In the genomic region with DNA sequence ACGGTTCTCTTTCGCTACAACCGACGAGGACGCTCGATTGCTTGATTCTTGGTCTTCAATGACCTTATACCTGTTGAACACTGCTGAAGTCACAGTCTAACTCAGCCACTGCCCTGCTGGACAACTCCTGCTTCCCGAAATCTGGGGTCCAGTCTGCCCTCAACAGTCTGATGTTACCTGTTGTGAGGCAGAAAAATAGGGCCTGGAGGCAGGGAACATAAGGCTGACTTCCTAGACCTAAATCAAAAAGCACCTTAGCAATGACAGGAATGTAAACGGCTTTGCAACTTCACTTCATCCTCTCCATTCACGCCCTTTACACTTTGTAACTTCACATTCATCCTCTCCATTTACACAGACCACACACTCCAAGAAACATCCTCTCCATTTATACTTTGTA, we compare ENCODE assay signal across 8 cellular contexts. TPM values are rescaled to one million over a fixed set of nuclear protein-coding genes. Genes with fewer than 3 reads are reported as not detected.
A peak's percentile ranks its signal among the peaks of the same experiment; 100 is the strongest.
DNase-seq lines count a peak whose midpoint lies in the region; ATAC-seq and TF ChIP-seq lines count a peak whose summit lies in the region.

No MANE protein-coding gene starts in this region.

- H3K27me3 ChIP-seq in DND-41 (ENCODE audit: insufficient read depth, low read length, poor library complexity) (no peaks in the 10 kb centered on the region), PC-9 (ENCODE audit: insufficient read depth, low read depth) (no peaks in the 10 kb centered on the region), osteoblast (ENCODE audit: insufficient read depth, low read length) (no peaks in the 10 kb centered on the region)

- DNase-seq in DND-41 (no peak), PC-9 (no peak), epithelial cell of esophagus (ENCODE audit: low read depth) (peak; percentile 38), osteoblast (ENCODE audit: insufficient read length, low spot score, missing footprints) (no peak), NCI-H1930 (lab: John Stamatoyannopoulos, UW) (no peak), GDM1 (lab: John Stamatoyannopoulos, UW) (no peak), ecto neural progenitor cell (ENCODE audit: low spot score) (no peak)

- peak overlapping the region; percentile 63 for H3K9ac ChIP-seq in DND-41 (ENCODE audit: low read depth, low read length)

- TSS peak; percentile 74 for BruUV-seq in PC-9 (replicated peaks; lab: Mats Ljungman, UMichigan)

- TF ChIP-seq CTCF in DND-41 (IDR thresholded peaks at IDR 0.05; ENCODE audit: borderline replicate concordance, extremely low read depth, low read length, poor library complexity, severe bottlenecking) (no peak), PC-9 (conservative IDR thresholded peaks at IDR 0.05) (no peak), epithelial cell of esophagus (IDR thresholded peaks at IDR 0.05; ENCODE audit: insufficient read depth, low read depth, low read length, missing control alignments) (no peak), osteoblast (IDR thresholded peaks at IDR 0.05; ENCODE audit: extremely low read depth, low read depth, low read length) (no peak)

- no peaks in the 10 kb centered on the region for H3K9me2 ChIP-seq in PC-9 (ENCODE audit: insufficient read depth)

- H3K4me1 ChIP-seq in DND-41 (ENCODE audit: insufficient read depth, low read length) (peaks cover 31% of the 10 kb centered on the region), PC-9 (replicated peaks; ENCODE audit: insufficient read depth) (peaks cover 88% of the 10 kb centered on the region), osteoblast (ENCODE audit: insufficient read depth, low read length) (peaks cover 21% of the 10 kb centered on the region)

- H2AFZ ChIP-seq in DND-41 (ENCODE audit: low read depth, low read length) (peak overlapping the region; percentile 98), PC-9 (peak overlapping the region; percentile 85), osteoblast (ENCODE audit: low read length) (peak overlapping the region; percentile 94)

- H3K4me2 ChIP-seq in DND-41 (ENCODE audit: insufficient read depth, low read length) (peak overlapping the region; percentile 97), PC-9 (peak overlapping the region; percentile 89), osteoblast (ENCODE audit: insufficient read depth, low read length) (peak overlapping the region; percentile 96)

- peak overlapping the region; percentile 32 to 84; a peak in 3 of 4 replicates for H3K4me3 ChIP-seq in DND-41 (ENCODE audit: low read depth in 1 of 2, low read length in 2 of 2)
- peak overlapping the region; percentile 63; the same call in 1 of the 2 replicates for H3K4me3 ChIP-seq in PC-9
- H3K4me3 ChIP-seq in epithelial cell of esophagus (ENCODE audit: low read length), result peak overlapping the region; percentile 44
- H3K4me3 ChIP-seq in osteoblast (ENCODE audit: insufficient read depth, low read length), result peak overlapping the region; percentile 93

- POLR2A ChIA-PET in PC-9 (lab: Charles Lee; ENCODE audit: unreplicated experiment), result no interaction called here

- CTCF ChIA-PET in PC-9 (lab: Charles Lee), result interaction anchor here (0.9 to 1.2 kb wide), 2 partner anchors 28 to 36 kb away, joined by 4 to 5 read pairs; no protein-coding TSS in a partner anchor

- intact Hi-C loops in PC-9 (cut with micrococcal nuclease; ENCODE audit: unreplicated experiment), result loop anchor here (1.0 kb wide), 2 partner anchors 28 to 76 kb away; no protein-coding TSS in a partner anchor

- H3K79me2 ChIP-seq in DND-41 (ENCODE audit: insufficient read depth, low read length) (peaks cover 29% of the 10 kb centered on the region), PC-9 (ENCODE audit: low read depth) (peaks cover 41% of the 10 kb centered on the region), osteoblast (ENCODE audit: insufficient read depth, low read length) (peaks cover 43% of the 10 kb centered on the region)

- no peaks in the 10 kb centered on the region for H3K9me3 ChIP-seq in DND-41 (ENCODE audit: insufficient read depth, low read length, severe bottlenecking)
- no peaks in the 10 kb centered on the region for H3K9me3 ChIP-seq in PC-9 (ENCODE audit: insufficient read depth, low read depth)
- no peaks in the 10 kb centered on the region for H3K9me3 ChIP-seq in osteoblast (ENCODE audit: low read depth, low read length)

- ATAC-seq in DND-41 (ENCODE audit: insufficient read depth, low read depth), result no peak
- ATAC-seq in GM19328 (IDR thresholded peaks at IDR 0.05; ENCODE audit: unreplicated experiment), result no peak

- peaks cover 6% of the 10 kb centered on the region; the same call in 1 of the 2 replicates for H4K20me1 ChIP-seq in DND-41 (ENCODE audit: insufficient read depth, low read length)
- no peaks in the 10 kb centered on the region for H4K20me1 ChIP-seq in PC-9 (ENCODE audit: insufficient read depth)
- H4K20me1 ChIP-seq in osteoblast (ENCODE audit: insufficient read depth, low read length), result peaks cover 24% of the 10 kb centered on the region

- H3F3A ChIP-seq in PC-9 (ENCODE audit: insufficient read depth, low read depth), result peaks cover 32% of the 10 kb centered on the region

- H3K36me3 ChIP-seq in DND-41 (ENCODE audit: insufficient read depth, low read length) (no peaks in the 10 kb centered on the region), PC-9 (ENCODE audit: low read depth) (no peaks in the 10 kb centered on the region), osteoblast (ENCODE audit: insufficient read depth, low read length) (no peaks in the 10 kb centered on the region)

- H3K27ac ChIP-seq in DND-41 (ENCODE audit: low read length) (0 out of 2 replicates have a peak overlapping the region, but pooled peaks have one; percentile 35), PC-9 (peak overlapping the region; percentile 56), osteoblast (ENCODE audit: low read depth, low read length) (no peak overlapping the region)

RNA-seq across cellular contexts. Expression of gene GLTP, which starts 0.6 kb away (rescaled TPM):
- total RNA-seq in PC-9 (2021) (30.3 and 31.8 TPM in 2 replicates), osteoblast (50.3 and 50.7 TPM in 2 replicates)

RNA-seq across cellular contexts. Expression of gene TCHP, which starts 19.1 kb away (rescaled TPM):
- total RNA-seq in PC-9 (2021) (17.6 and 19.2 TPM in 2 replicates), osteoblast (7.7 and 8.7 TPM in 2 replicates)

RNA-seq across cellular contexts. Expression of gene TRPV4, which starts 47.7 kb away (rescaled TPM):
- 3.1 and 3.2 TPM in 2 replicates for total RNA-seq in PC-9 (2021)
- total RNA-seq in osteoblast, result 3.2 and 5.8 TPM in 2 replicates
